ENCODE assay signal across 1 cellular context in genomic region chr5:72465601-72466563, GRCh38.
TF ChIP-seq lines count a peak whose summit lies in the region.

No MANE protein-coding gene starts in this region.

TF ChIP-seq in GM12878, 131 proteins besides CTCF, POLR2A, EP300 and RAD21 (continued from another document and continues in another):
- TF ChIP-seq HDAC6 (IDR thresholded peaks at IDR 0.05; ENCODE audit: unreplicated experiment) (no peak), HCFC1 (IDR thresholded peaks at IDR 0.05; ENCODE audit: low read length) (no peak), NFXL1 (IDR thresholded peaks at IDR 0.05; ENCODE audit: borderline replicate concordance) (no peak), YY1 (IDR thresholded peaks at IDR 0.05; ENCODE audit: low read depth, low read length) (peak; percentile 65; the same call in 1 of the 2 replicates), FOXM1 (IDR thresholded peaks at IDR 0.05; ENCODE audit: low read depth, low read length) (peak; percentile 99), JUND (IDR thresholded peaks at IDR 0.05; ENCODE audit: low read depth, low read length) (no peak), CREM (IDR thresholded peaks at IDR 0.05; ENCODE audit: low read depth) (peak; percentile 82), SRF (IDR thresholded peaks at IDR 0.05; ENCODE audit: low read depth in 2 of 2, low read length in 2 of 2) (0 out of 4 replicates have a peak, but pooled peaks of 1 of the 2 experiments have one; percentile 38), CBX5 (IDR thresholded peaks at IDR 0.05; ENCODE audit: low read depth) (peak; percentile 77; the same call in 1 of the 2 replicates), IKZF2 (IDR thresholded peaks at IDR 0.05) (peak; percentile 100), BCLAF1 (IDR thresholded peaks at IDR 0.05) (no peak), ZBED1 (IDR thresholded peaks at IDR 0.05; ENCODE audit: borderline replicate concordance) (peak; percentile 93), STAT3 (IDR thresholded peaks at IDR 0.05; ENCODE audit: low read depth, low read length) (no peak), DPF2 (IDR thresholded peaks at IDR 0.05) (peak; percentile 90), MTA2 (IDR thresholded peaks at IDR 0.05; ENCODE audit: low read depth) (peak; percentile 89), ATF3 (IDR thresholded peaks at IDR 0.05; ENCODE audit: borderline replicate concordance, extremely low read depth, low read depth, low read length) (no peak), KDM1A (IDR thresholded peaks at IDR 0.05; ENCODE audit: borderline replicate concordance) (no peak), YBX1 (IDR thresholded peaks at IDR 0.05) (no peak), HDGF (IDR thresholded peaks at IDR 0.05) (0 out of 2 replicates have a peak, but pooled peaks have one; percentile 31), TCF12 (IDR thresholded peaks at IDR 0.05; ENCODE audit: low read depth, low read length) (peak; percentile 95), ZBTB4 (CRISPR knock-in tag; IDR thresholded peaks at IDR 0.05) (no peak), TCF3 (IDR thresholded peaks at IDR 0.05; ENCODE audit: borderline replicate concordance, insufficient read depth, low read depth, low read length) (peak; percentile 78; the same call in 1 of the 2 replicates), ZNF24 (IDR thresholded peaks at IDR 0.05) (0 out of 2 replicates have a peak, but pooled peaks have one; percentile 21), KLF5 (IDR thresholded peaks at IDR 0.05; ENCODE audit: partially characterized antibody) (no peak), WRNIP1 (IDR thresholded peaks at IDR 0.05; ENCODE audit: borderline replicate concordance, low read depth, low read length) (no peak), CHD2 (IDR thresholded peaks at IDR 0.05; ENCODE audit: borderline replicate concordance, low read depth, low read length) (no peak), ZBTB33 (IDR thresholded peaks at IDR 0.05) (no peak), NRF1 (conservative IDR thresholded peaks at IDR 0.05; ENCODE audit: low read depth, low read length) (no peak), SUPT20H (IDR thresholded peaks at IDR 0.05; ENCODE audit: borderline replicate concordance, control insufficient read depth, low read depth, low read length) (no peak), SKIL (IDR thresholded peaks at IDR 0.05; ENCODE audit: low read depth, poor library complexity, severe bottlenecking) (peak; percentile 65), SUZ12 (IDR thresholded peaks at IDR 0.05; ENCODE audit: unreplicated experiment) (no peak), SP1 (IDR thresholded peaks at IDR 0.05; ENCODE audit: low read depth, low read length) (peak; percentile 55), SMAD1 (IDR thresholded peaks at IDR 0.05; ENCODE audit: low read depth, partially characterized antibody) (peak; percentile 78), MEF2A (IDR thresholded peaks at IDR 0.05; ENCODE audit: insufficient read depth, low read depth, low read length) (peak; percentile 87), REST (IDR thresholded peaks at IDR 0.05; ENCODE audit: low read depth, low read length) (0 out of 2 replicates have a peak, but pooled peaks have one; percentile 19), CHD1 (IDR thresholded peaks at IDR 0.05; ENCODE audit: low read depth, low read length) (no peak), BACH1 (IDR thresholded peaks at IDR 0.05; ENCODE audit: borderline replicate concordance) (no peak), POU2F2 (IDR thresholded peaks at IDR 0.05; ENCODE audit: borderline replicate concordance, low read depth, low read length) (peak; percentile 62; the same call in 1 of the 3 replicates), ZNF384 (IDR thresholded peaks at IDR 0.05; ENCODE audit: borderline replicate concordance, low read depth, low read length) (no peak), ATF7 (IDR thresholded peaks at IDR 0.05; ENCODE audit: low read depth) (peak; percentile 66), BMI1 (IDR thresholded peaks at IDR 0.05; ENCODE audit: borderline replicate concordance) (peak; percentile 55; the same call in 1 of the 2 replicates), HSF1 (IDR thresholded peaks at IDR 0.05; ENCODE audit: low read depth, low read length) (no peak), GATAD2B (conservative IDR thresholded peaks at IDR 0.05; ENCODE audit: low read depth) (peak; percentile 94; the same call in 1 of the 2 replicates), CREB1 (IDR thresholded peaks at IDR 0.05; ENCODE audit: low read depth) (peak; percentile 55; the same call in 1 of the 2 replicates), ESRRA (IDR thresholded peaks at IDR 0.05; ENCODE audit: low read length) (peak; percentile 73; the same call in 1 of the 2 replicates), MYC (IDR thresholded peaks at IDR 0.05; ENCODE audit: insufficient read depth, insufficient read length, insufficient replicate concordance, low read length, severe bottlenecking) (no peak), FOXK2 (IDR thresholded peaks at IDR 0.05) (no peak), USF2 (IDR thresholded peaks at IDR 0.05; ENCODE audit: borderline replicate concordance, low read depth, low read length) (no peak), IRF3 (IDR thresholded peaks at IDR 0.05) (no peak), EGR1 (IDR thresholded peaks at IDR 0.05; ENCODE audit: borderline replicate concordance in 1 of 2, low read depth in 2 of 2, low read length in 2 of 2) (no peak; a peak in 1 of 3 replicates)
